1 cellular context compared by ENCODE assay signal in genomic region chr12:58920102-58920955, GRCh38.
TF ChIP-seq lines count a peak whose summit lies in the region.

LRIG3 (minus strand) TSS chr12:58920504; CDS start chr12:58920235, 269 bp downstream.

TF ChIP-seq in HepG2, 621 proteins besides CTCF, POLR2A, EP300 and RAD21 (continued from another document and continues in another):
- TF ChIP-seq ZNF142 (CRISPR knock-in tag; IDR thresholded peaks at IDR 0.05) (peak; percentile 90; the same call in 1 of the 2 replicates), BORCS8-MEF2B (CRISPR knock-in tag; IDR thresholded peaks at IDR 0.05) (peak; percentile 82), SIN3A (IDR thresholded peaks at IDR 0.05; ENCODE audit: borderline replicate concordance, low read depth, low read length) (0 out of 2 replicates have a peak, but pooled peaks have one; percentile 44), DNMT3B (CRISPR knock-in tag; conservative IDR thresholded peaks at IDR 0.05) (no peak), REPIN1 (CRISPR knock-in tag; IDR thresholded peaks at IDR 0.05; ENCODE audit: borderline replicate concordance, low read depth) (peak; percentile 88), ZNF343 (CRISPR knock-in tag; IDR thresholded peaks at IDR 0.05) (no peak), NKX3-1 (CRISPR knock-in tag; IDR thresholded peaks at IDR 0.05) (peak; percentile 70; the same call in 1 of the 2 replicates), HES4 (CRISPR knock-in tag; IDR thresholded peaks at IDR 0.05; ENCODE audit: borderline replicate concordance) (peak; percentile 89), ZNF30 (CRISPR knock-in tag; IDR thresholded peaks at IDR 0.05) (0 out of 2 replicates have a peak, but pooled peaks have one; percentile 37), AHDC1 (CRISPR knock-in tag; IDR thresholded peaks at IDR 0.05; ENCODE audit: borderline replicate concordance) (peak; percentile 16; the same call in 1 of the 2 replicates), XBP1 (CRISPR knock-in tag; IDR thresholded peaks at IDR 0.05) (no peak), TGIF2 (CRISPR knock-in tag; IDR thresholded peaks at IDR 0.05) (peak; percentile 67; the same call in 1 of the 2 replicates), ATM (IDR thresholded peaks at IDR 0.05; ENCODE audit: borderline replicate concordance) (no peak), SNAI1 (CRISPR knock-in tag; IDR thresholded peaks at IDR 0.05; ENCODE audit: borderline replicate concordance) (no peak; the same call in 1 of the 2 replicates), ZNF468 (CRISPR knock-in tag; IDR thresholded peaks at IDR 0.05) (no peak), TFE3 (CRISPR knock-in tag; IDR thresholded peaks at IDR 0.05) (peak; percentile 70), MLX (CRISPR knock-in tag; IDR thresholded peaks at IDR 0.05) (peak; percentile 24; the same call in 1 of the 2 replicates), E2F1 (CRISPR knock-in tag; IDR thresholded peaks at IDR 0.05) (peak; percentile 91), ATF7-NPFF (CRISPR knock-in tag; IDR thresholded peaks at IDR 0.05; ENCODE audit: low read depth) (peak; percentile 79), ETS1 (CRISPR knock-in tag; IDR thresholded peaks at IDR 0.05) (no peak), SATB2 (CRISPR knock-in tag; IDR thresholded peaks at IDR 0.05) (no peak), ZNF605 (CRISPR knock-in tag; IDR thresholded peaks at IDR 0.05) (peak; percentile 81), ZNF704 (CRISPR knock-in tag; IDR thresholded peaks at IDR 0.05; ENCODE audit: borderline replicate concordance) (no peak), IKZF5 (CRISPR knock-in tag; IDR thresholded peaks at IDR 0.05) (peak; percentile 52; the same call in 1 of the 2 replicates), MEIS2 (CRISPR knock-in tag; IDR thresholded peaks at IDR 0.05) (no peak; the same call in 1 of the 2 replicates), USF2 (IDR thresholded peaks at IDR 0.05; ENCODE audit: low read depth, low read length) (peak; percentile 78), USF2 (CRISPR knock-in tag; IDR thresholded peaks at IDR 0.05; ENCODE audit: borderline replicate concordance) (peak; percentile 94), ZNF121 (CRISPR knock-in tag; IDR thresholded peaks at IDR 0.05) (0 out of 2 replicates have a peak, but pooled peaks have one; percentile 31), ZNF777 (CRISPR knock-in tag; IDR thresholded peaks at IDR 0.05) (peak; percentile 48; the same call in 1 of the 2 replicates), WIZ (CRISPR knock-in tag; IDR thresholded peaks at IDR 0.05) (0 out of 2 replicates have a peak, but pooled peaks have one; percentile 28), ZNF547 (CRISPR knock-in tag; IDR thresholded peaks at IDR 0.05) (peak; percentile 82), NFYB (CRISPR knock-in tag; IDR thresholded peaks at IDR 0.05) (peak; percentile 84), ASH2L (IDR thresholded peaks at IDR 0.05; ENCODE audit: insufficient read length, low read depth, low read length) (peak; percentile 98), ZNF101 (CRISPR knock-in tag; IDR thresholded peaks at IDR 0.05; ENCODE audit: borderline replicate concordance, low read depth) (0 out of 2 replicates have a peak, but pooled peaks have one; percentile 8), ZNF451 (CRISPR knock-in tag; IDR thresholded peaks at IDR 0.05) (no peak; the same call in 1 of the 2 replicates), MXD4 (CRISPR knock-in tag; IDR thresholded peaks at IDR 0.05) (peak; percentile 81), SOX5 (CRISPR knock-in tag; IDR thresholded peaks at IDR 0.05; ENCODE audit: borderline replicate concordance) (0 out of 2 replicates have a peak, but pooled peaks have one; percentile 15), ZNF224 (CRISPR knock-in tag; IDR thresholded peaks at IDR 0.05) (no peak)
